Comparison of ENCODE assay signal across 7 cellular contexts in genomic region chr14:58645641-58646040, GRCh38. TPM values are rescaled to one million over a fixed set of nuclear protein-coding genes. Genes with fewer than 3 reads are reported as not detected.
"Had no signal": no experiment of that assay in that cellular context is flagged by ENCODE, and none has a peak within 500 bp of the region (broad histone marks: within the 10 kb centered on the region; RNA-seq: fewer than 3 reads in every experiment).

No MANE protein-coding gene starts in this region.

- H3K9me3 Mint-ChIP-seq: GM23338, H9, IgD-negative memory B cell had no signal

- H3K4me3 Mint-ChIP-seq: GM23338, H9, IgD-negative memory B cell had no signal

- H3K27ac ChIP-seq: HL-60 had no signal

- H3K4me3 ChIP-seq: GM23338 had no signal

- ATAC-seq: GM23338, HepG2 had no signal

- H3K27ac Mint-ChIP-seq: GM23338, H9, IgD-negative memory B cell had no signal

- DNase-seq: H9, HCEC 1CT had no signal

- H3K4me1 Mint-ChIP-seq: IgD-negative memory B cell had no signal

RNA-seq across cellular contexts. Expression of gene DACT1, which starts 7.9 kb away (rescaled TPM):
- total RNA-seq: HepG2, HT1080 had no signal
